In the genomic region with DNA sequence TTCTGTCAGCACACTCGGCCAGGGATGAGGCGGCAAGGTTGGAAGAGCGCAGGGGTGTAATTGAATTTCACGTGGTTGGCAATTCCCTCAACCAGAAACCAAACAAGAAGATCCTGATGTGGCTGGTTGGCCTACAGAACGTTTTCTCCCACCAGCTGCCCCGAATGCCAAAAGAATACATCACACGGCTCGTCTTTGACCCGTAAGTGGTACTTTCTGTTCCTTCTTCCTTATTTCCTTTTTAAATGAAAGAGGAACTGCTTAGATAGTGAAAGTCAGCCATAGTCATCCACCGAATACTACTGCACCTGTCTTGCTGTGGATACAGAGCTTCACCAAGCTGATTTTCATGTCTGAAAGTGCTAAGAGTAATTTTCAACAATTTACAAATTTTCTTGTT, we compare ENCODE assay signal across 1 cellular context.
A peak's percentile ranks its signal among the peaks of the same experiment; 100 is the strongest.
TF ChIP-seq lines count a peak whose summit lies in the region.

No MANE protein-coding gene starts in this region.

TF ChIP-seq in GM12878, 131 proteins besides CTCF, POLR2A, EP300 and RAD21 (continued from another document and continues in another):
- TF ChIP-seq ZZZ3 (IDR thresholded peaks at IDR 0.05; ENCODE audit: control insufficient read depth, insufficient read length, low read depth), result no peak
- TF ChIP-seq, protein P1, sequence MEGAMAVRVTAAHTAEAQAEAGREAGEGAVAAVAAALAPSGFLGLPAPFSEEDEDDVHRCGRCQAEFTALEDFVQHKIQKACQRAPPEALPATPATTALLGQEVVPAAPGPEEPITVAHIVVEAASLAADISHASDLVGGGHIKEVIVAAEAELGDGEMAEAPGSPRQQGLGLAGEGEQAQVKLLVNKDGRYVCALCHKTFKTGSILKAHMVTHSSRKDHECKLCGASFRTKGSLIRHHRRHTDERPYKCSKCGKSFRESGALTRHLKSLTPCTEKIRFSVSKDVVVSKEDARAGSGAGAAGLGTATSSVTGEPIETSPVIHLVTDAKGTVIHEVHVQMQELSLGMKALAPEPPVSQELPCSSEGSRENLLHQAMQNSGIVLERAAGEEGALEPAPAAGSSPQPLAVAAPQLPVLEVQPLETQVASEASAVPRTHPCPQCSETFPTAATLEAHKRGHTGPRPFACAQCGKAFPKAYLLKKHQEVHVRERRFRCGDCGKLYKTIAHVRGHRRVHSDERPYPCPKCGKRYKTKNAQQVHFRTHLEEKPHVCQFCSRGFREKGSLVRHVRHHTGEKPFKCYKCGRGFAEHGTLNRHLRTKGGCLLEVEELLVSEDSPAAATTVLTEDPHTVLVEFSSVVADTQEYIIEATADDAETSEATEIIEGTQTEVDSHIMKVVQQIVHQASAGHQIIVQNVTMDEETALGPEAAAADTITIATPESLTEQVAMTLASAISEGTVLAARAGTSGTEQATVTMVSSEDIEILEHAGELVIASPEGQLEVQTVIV (IDR thresholded peaks at IDR 0.05; ENCODE audit: borderline replicate concordance, partially characterized antibody), result no peak
- TF ChIP-seq FOS (IDR thresholded peaks at IDR 0.05; ENCODE audit: borderline replicate concordance, extremely low read depth, insufficient read length), result no peak
- no peak for TF ChIP-seq KAT2A (conservative IDR thresholded peaks at IDR 0.05; ENCODE audit: control insufficient read depth, low read depth, low read length)
- no peak for TF ChIP-seq SREBF1 (IDR thresholded peaks at IDR 0.05; ENCODE audit: low read length)
- TF ChIP-seq STAT3 (IDR thresholded peaks at IDR 0.05; ENCODE audit: low read depth, low read length), result no peak
- TF ChIP-seq ZNF622 (IDR thresholded peaks at IDR 0.05), result no peak
- TF ChIP-seq, protein P2, sequence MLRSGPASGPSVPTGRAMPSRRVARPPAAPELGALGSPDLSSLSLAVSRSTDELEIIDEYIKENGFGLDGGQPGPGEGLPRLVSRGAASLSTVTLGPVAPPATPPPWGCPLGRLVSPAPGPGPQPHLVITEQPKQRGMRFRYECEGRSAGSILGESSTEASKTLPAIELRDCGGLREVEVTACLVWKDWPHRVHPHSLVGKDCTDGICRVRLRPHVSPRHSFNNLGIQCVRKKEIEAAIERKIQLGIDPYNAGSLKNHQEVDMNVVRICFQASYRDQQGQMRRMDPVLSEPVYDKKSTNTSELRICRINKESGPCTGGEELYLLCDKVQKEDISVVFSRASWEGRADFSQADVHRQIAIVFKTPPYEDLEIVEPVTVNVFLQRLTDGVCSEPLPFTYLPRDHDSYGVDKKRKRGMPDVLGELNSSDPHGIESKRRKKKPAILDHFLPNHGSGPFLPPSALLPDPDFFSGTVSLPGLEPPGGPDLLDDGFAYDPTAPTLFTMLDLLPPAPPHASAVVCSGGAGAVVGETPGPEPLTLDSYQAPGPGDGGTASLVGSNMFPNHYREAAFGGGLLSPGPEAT (IDR thresholded peaks at IDR 0.05; ENCODE audit: low read depth), result peak; percentile 80
- no peak for TF ChIP-seq SREBF2 (IDR thresholded peaks at IDR 0.05; ENCODE audit: low read length)
- no peak for TF ChIP-seq POLR2AphosphoS5 (IDR thresholded peaks at IDR 0.05; ENCODE audit: low read length)
- TF ChIP-seq, protein P3, sequence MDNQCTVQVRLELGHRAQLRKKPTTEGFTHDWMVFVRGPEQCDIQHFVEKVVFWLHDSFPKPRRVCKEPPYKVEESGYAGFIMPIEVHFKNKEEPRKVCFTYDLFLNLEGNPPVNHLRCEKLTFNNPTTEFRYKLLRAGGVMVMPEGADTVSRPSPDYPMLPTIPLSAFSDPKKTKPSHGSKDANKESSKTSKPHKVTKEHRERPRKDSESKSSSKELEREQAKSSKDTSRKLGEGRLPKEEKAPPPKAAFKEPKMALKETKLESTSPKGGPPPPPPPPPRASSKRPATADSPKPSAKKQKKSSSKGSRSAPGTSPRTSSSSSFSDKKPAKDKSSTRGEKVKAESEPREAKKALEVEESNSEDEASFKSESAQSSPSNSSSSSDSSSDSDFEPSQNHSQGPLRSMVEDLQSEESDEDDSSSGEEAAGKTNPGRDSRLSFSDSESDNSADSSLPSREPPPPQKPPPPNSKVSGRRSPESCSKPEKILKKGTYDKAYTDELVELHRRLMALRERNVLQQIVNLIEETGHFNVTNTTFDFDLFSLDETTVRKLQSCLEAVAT (IDR thresholded peaks at IDR 0.05), result 0 out of 2 replicates have a peak, but pooled peaks have one; percentile 26
- TF ChIP-seq HDGF (IDR thresholded peaks at IDR 0.05), result no peak
- no peak for TF ChIP-seq CEBPB (IDR thresholded peaks at IDR 0.05; ENCODE audit: borderline replicate concordance in 1 of 2, low read depth in 2 of 2, low read length in 2 of 2)
- TF ChIP-seq, protein P4, sequence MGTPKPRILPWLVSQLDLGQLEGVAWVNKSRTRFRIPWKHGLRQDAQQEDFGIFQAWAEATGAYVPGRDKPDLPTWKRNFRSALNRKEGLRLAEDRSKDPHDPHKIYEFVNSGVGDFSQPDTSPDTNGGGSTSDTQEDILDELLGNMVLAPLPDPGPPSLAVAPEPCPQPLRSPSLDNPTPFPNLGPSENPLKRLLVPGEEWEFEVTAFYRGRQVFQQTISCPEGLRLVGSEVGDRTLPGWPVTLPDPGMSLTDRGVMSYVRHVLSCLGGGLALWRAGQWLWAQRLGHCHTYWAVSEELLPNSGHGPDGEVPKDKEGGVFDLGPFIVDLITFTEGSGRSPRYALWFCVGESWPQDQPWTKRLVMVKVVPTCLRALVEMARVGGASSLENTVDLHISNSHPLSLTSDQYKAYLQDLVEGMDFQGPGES (IDR thresholded peaks at IDR 0.05), result no peak
- TF ChIP-seq EZH2 (IDR thresholded peaks at IDR 0.05; ENCODE audit: borderline replicate concordance, control insufficient read depth, low read depth, low read length), result no peak
- TF ChIP-seq, protein P5, sequence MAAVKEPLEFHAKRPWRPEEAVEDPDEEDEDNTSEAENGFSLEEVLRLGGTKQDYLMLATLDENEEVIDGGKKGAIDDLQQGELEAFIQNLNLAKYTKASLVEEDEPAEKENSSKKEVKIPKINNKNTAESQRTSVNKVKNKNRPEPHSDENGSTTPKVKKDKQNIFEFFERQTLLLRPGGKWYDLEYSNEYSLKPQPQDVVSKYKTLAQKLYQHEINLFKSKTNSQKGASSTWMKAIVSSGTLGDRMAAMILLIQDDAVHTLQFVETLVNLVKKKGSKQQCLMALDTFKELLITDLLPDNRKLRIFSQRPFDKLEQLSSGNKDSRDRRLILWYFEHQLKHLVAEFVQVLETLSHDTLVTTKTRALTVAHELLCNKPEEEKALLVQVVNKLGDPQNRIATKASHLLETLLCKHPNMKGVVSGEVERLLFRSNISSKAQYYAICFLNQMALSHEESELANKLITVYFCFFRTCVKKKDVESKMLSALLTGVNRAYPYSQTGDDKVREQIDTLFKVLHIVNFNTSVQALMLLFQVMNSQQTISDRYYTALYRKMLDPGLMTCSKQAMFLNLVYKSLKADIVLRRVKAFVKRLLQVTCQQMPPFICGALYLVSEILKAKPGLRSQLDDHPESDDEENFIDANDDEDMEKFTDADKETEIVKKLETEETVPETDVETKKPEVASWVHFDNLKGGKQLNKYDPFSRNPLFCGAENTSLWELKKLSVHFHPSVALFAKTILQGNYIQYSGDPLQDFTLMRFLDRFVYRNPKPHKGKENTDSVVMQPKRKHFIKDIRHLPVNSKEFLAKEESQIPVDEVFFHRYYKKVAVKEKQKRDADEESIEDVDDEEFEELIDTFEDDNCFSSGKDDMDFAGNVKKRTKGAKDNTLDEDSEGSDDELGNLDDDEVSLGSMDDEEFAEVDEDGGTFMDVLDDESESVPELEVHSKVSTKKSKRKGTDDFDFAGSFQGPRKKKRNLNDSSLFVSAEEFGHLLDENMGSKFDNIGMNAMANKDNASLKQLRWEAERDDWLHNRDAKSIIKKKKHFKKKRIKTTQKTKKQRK (IDR thresholded peaks at IDR 0.05; ENCODE audit: low read depth, low read length), result no peak
- peak; percentile 64 for TF ChIP-seq CREM (IDR thresholded peaks at IDR 0.05; ENCODE audit: low read depth)
- TF ChIP-seq CBX3 (IDR thresholded peaks at IDR 0.05; ENCODE audit: borderline replicate concordance, low read depth), result no peak
- TF ChIP-seq, protein P6, sequence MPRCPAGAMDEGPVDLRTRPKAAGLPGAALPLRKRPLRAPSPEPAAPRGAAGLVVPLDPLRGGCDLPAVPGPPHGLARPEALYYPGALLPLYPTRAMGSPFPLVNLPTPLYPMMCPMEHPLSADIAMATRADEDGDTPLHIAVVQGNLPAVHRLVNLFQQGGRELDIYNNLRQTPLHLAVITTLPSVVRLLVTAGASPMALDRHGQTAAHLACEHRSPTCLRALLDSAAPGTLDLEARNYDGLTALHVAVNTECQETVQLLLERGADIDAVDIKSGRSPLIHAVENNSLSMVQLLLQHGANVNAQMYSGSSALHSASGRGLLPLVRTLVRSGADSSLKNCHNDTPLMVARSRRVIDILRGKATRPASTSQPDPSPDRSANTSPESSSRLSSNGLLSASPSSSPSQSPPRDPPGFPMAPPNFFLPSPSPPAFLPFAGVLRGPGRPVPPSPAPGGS (IDR thresholded peaks at IDR 0.05; ENCODE audit: borderline replicate concordance, insufficient read depth, low read depth, low read length, poor library complexity, severe bottlenecking), result peak; percentile 29
- TF ChIP-seq, protein P7, sequence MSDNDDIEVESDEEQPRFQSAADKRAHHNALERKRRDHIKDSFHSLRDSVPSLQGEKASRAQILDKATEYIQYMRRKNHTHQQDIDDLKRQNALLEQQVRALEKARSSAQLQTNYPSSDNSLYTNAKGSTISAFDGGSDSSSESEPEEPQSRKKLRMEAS (IDR thresholded peaks at IDR 0.05; ENCODE audit: low read depth, low read length), result no peak
- peak; percentile 59 to 65; a peak in 3 of 4 replicates for TF ChIP-seq BHLHE40 (IDR thresholded peaks at IDR 0.05; ENCODE audit: borderline replicate concordance in 1 of 2, low read depth in 2 of 2, low read length in 1 of 2)
- TF ChIP-seq NRF1 (conservative IDR thresholded peaks at IDR 0.05; ENCODE audit: low read depth, low read length), result no peak
- TF ChIP-seq ETV6 (conservative IDR thresholded peaks at IDR 0.05 in 1 of 2, IDR thresholded peaks at IDR 0.05 in 1 of 2; ENCODE audit: borderline replicate concordance in 1 of 2, low read depth in 1 of 2), result peak in 1 of 2 experiments; percentile 85; a peak in 2 of 4 replicates
- TF ChIP-seq HCFC1 (IDR thresholded peaks at IDR 0.05; ENCODE audit: low read length), result no peak
- TF ChIP-seq BACH1 (IDR thresholded peaks at IDR 0.05; ENCODE audit: borderline replicate concordance), result no peak
- TF ChIP-seq GABPA (IDR thresholded peaks at IDR 0.05; ENCODE audit: low read depth), result 0 out of 2 replicates have a peak, but pooled peaks have one; percentile 35
- TF ChIP-seq, protein P8, sequence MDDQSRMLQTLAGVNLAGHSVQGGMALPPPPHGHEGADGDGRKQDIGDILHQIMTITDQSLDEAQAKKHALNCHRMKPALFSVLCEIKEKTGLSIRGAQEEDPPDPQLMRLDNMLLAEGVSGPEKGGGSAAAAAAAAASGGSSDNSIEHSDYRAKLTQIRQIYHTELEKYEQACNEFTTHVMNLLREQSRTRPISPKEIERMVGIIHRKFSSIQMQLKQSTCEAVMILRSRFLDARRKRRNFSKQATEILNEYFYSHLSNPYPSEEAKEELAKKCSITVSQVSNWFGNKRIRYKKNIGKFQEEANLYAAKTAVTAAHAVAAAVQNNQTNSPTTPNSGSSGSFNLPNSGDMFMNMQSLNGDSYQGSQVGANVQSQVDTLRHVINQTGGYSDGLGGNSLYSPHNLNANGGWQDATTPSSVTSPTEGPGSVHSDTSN (IDR thresholded peaks at IDR 0.05; ENCODE audit: insufficient replicate concordance, low read depth, low read length), result no peak
- TF ChIP-seq HDAC6 (IDR thresholded peaks at IDR 0.05; ENCODE audit: unreplicated experiment), result no peak
- TF ChIP-seq, protein P9, sequence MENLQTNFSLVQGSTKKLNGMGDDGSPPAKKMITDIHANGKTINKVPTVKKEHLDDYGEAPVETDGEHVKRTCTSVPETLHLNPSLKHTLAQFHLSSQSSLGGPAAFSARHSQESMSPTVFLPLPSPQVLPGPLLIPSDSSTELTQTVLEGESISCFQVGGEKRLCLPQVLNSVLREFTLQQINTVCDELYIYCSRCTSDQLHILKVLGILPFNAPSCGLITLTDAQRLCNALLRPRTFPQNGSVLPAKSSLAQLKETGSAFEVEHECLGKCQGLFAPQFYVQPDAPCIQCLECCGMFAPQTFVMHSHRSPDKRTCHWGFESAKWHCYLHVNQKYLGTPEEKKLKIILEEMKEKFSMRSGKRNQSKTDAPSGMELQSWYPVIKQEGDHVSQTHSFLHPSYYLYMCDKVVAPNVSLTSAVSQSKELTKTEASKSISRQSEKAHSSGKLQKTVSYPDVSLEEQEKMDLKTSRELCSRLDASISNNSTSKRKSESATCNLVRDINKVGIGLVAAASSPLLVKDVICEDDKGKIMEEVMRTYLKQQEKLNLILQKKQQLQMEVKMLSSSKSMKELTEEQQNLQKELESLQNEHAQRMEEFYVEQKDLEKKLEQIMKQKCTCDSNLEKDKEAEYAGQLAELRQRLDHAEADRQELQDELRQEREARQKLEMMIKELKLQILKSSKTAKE (IDR thresholded peaks at IDR 0.05; ENCODE audit: low read depth, poor library complexity, severe bottlenecking), result peak; percentile 16
- TF ChIP-seq KDM1A (IDR thresholded peaks at IDR 0.05; ENCODE audit: borderline replicate concordance), result no peak
- no peak for TF ChIP-seq TCF7 (IDR thresholded peaks at IDR 0.05; ENCODE audit: borderline replicate concordance)
- peak; percentile 66 for TF ChIP-seq IRF4 (IDR thresholded peaks at IDR 0.05; ENCODE audit: low read depth, low read length)
- TF ChIP-seq, protein P10, sequence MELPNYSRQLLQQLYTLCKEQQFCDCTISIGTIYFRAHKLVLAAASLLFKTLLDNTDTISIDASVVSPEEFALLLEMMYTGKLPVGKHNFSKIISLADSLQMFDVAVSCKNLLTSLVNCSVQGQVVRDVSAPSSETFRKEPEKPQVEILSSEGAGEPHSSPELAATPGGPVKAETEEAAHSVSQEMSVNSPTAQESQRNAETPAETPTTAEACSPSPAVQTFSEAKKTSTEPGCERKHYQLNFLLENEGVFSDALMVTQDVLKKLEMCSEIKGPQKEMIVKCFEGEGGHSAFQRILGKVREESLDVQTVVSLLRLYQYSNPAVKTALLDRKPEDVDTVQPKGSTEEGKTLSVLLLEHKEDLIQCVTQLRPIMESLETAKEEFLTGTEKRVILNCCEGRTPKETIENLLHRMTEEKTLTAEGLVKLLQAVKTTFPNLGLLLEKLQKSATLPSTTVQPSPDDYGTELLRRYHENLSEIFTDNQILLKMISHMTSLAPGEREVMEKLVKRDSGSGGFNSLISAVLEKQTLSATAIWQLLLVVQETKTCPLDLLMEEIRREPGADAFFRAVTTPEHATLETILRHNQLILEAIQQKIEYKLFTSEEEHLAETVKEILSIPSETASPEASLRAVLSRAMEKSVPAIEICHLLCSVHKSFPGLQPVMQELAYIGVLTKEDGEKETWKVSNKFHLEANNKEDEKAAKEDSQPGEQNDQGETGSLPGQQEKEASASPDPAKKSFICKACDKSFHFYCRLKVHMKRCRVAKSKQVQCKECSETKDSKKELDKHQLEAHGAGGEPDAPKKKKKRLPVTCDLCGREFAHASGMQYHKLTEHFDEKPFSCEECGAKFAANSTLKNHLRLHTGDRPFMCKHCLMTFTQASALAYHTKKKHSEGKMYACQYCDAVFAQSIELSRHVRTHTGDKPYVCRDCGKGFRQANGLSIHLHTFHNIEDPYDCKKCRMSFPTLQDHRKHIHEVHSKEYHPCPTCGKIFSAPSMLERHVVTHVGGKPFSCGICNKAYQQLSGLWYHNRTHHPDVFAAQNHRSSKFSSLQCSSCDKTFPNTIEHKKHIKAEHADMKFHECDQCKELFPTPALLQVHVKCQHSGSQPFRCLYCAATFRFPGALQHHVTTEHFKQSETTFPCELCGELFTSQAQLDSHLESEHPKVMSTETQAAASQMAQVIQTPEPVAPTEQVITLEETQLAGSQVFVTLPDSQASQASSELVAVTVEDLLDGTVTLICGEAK (IDR thresholded peaks at IDR 0.05; ENCODE audit: borderline replicate concordance), result no peak
- TF ChIP-seq NR2C2 (IDR thresholded peaks at IDR 0.05; ENCODE audit: borderline replicate concordance, control insufficient read depth, insufficient read length, low read depth), result no peak
- TF ChIP-seq NFYA (IDR thresholded peaks at IDR 0.05; ENCODE audit: borderline replicate concordance, low read depth, low read length), result no peak
- TF ChIP-seq LARP7 (IDR thresholded peaks at IDR 0.05), result no peak
- TF ChIP-seq SRF (IDR thresholded peaks at IDR 0.05; ENCODE audit: low read depth in 2 of 2, low read length in 2 of 2), result 0 out of 4 replicates have a peak, but pooled peaks of 1 of the 2 experiments have one; percentile 25
